In the genomic region with DNA sequence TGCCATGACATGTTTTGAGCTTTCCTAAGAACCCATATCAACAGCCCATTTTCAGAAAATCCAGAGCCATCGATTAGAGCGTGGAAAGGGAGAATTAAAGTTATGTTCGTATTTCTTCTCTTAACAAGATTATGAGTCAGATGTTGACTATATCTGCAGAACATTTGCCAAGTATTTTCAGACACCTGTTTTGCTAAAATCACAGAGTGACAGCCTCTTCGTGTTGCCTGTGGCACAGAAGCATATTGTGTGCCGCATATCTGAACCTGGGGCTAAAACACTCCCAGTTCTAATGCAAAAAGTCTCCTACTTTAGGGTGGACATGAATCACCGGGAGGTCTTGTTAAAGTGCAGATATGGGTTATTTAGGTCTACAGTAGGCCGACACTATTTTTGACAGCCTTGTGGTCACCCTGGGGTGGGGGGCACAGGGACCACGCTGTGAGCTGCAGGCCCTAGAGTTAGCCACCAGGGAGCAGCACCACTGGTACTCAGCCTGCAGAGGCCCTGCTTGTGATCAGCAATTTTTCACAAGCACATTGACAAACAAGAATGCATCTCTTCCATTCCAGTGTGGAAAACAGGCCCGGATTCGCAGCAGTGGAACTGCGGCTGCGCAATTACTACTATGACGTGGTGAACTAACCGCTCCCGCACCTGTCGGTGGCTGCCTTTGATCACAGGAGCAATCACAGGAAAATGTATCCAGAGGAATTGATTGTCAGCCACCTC, we compare ENCODE assay signal across 9 cellular contexts.
DNase-seq lines count a peak whose midpoint lies in the region; TF ChIP-seq lines count a peak whose summit lies in the region.
"Had no signal": no experiment of that assay in that cellular context is flagged by ENCODE, and none has a peak within 500 bp of the region (broad histone marks: within the 10 kb centered on the region; RNA-seq: fewer than 3 reads in every experiment).

No MANE protein-coding gene starts in this region.

- H3K4me3 ChIP-seq in GM06990 (replicated peaks; ENCODE audit: low read depth, low read length) = no peak overlapping the region
- no peak overlapping the region for H3K4me3 ChIP-seq in choroid plexus epithelial cell (ENCODE audit: low read depth, low read length)
- no peak overlapping the region for H3K4me3 ChIP-seq in neutrophil (ENCODE audit: low read depth in 1 of 2, low read length in 1 of 2)
- H3K4me3 ChIP-seq: ovary had no signal

- no peaks in the 10 kb centered on the region for H3K36me3 Mint-ChIP-seq in T-helper 2 cell treated with Interferon-gamma antibody and Interleukin-4, amounts not matched to agents 5 μg/mL and 100 μg/mL, for 36 hours (ENCODE audit: low read depth)

- H3K27me3 ChIP-seq in GM06990 (replicated peaks; ENCODE audit: control insufficient read depth, insufficient read depth, low read length) (no peaks in the 10 kb centered on the region), neutrophil (no peaks in the 10 kb centered on the region)
- H3K27me3 ChIP-seq: ovary had no signal

- TF ChIP-seq CTCF in GM06990 (IDR thresholded peaks at IDR 0.05; ENCODE audit: insufficient read depth, low read length, poor library complexity, severe bottlenecking) (peak; percentile 73), choroid plexus epithelial cell (conservative IDR thresholded peaks at IDR 0.05; ENCODE audit: low read depth, low read length) (peak; percentile 73), neutrophil (IDR thresholded peaks at IDR 0.05) (no peak)

- peak overlapping the region; percentile 2 for H3K27ac ChIP-seq in neutrophil
- H3K27ac ChIP-seq: ovary had no signal

- H3K36me3 ChIP-seq in GM06990 (ENCODE audit: control insufficient read depth, insufficient read depth, low read length) = peaks cover 1% of the 10 kb centered on the region; the same call in 1 of the 2 replicates
- H3K36me3 ChIP-seq in neutrophil = peaks cover 100% of the 10 kb centered on the region
- H3K36me3 ChIP-seq: ovary had no signal

- H3K4me1 ChIP-seq in neutrophil (ENCODE audit: control insufficient read depth in 1 of 2, insufficient read depth in 1 of 2, low read depth in 1 of 2, low read length in 1 of 2) = no peaks in the 10 kb centered on the region

- H3K9me3 ChIP-seq in neutrophil = no peaks in the 10 kb centered on the region
- H3K9me3 ChIP-seq: ovary had no signal

- H3K27me3 Mint-ChIP-seq in T-helper 2 cell treated with Interferon-gamma antibody and Interleukin-4, amounts not matched to agents 5 μg/mL and 100 μg/mL, for 36 hours (ENCODE audit: low read depth) = peaks cover 3% of the 10 kb centered on the region

- H3K4me1 Mint-ChIP-seq in T-helper 2 cell treated with Interferon-gamma antibody and Interleukin-4, amounts not matched to agents 5 μg/mL and 100 μg/mL, for 36 hours (ENCODE audit: low read depth) = no peaks in the 10 kb centered on the region

- no peaks in the 10 kb centered on the region for H3K9me3 Mint-ChIP-seq in T-helper 2 cell treated with Interferon-gamma antibody and Interleukin-4, amounts not matched to agents 5 μg/mL and 100 μg/mL, for 36 hours

- no peak overlapping the region for H3K4me3 Mint-ChIP-seq in T-helper 2 cell treated with Interferon-gamma antibody and Interleukin-4, amounts not matched to agents 5 μg/mL and 100 μg/mL, for 36 hours

- H3K27ac Mint-ChIP-seq in T-helper 2 cell treated with Interferon-gamma antibody and Interleukin-4, amounts not matched to agents 5 μg/mL and 100 μg/mL, for 36 hours = no peak overlapping the region

- DNase-seq in GM06990 (ENCODE audit: extremely low read depth, insufficient read length) (no peak), Kasumi-1 (lab: John Stamatoyannopoulos, UW) (peak; percentile 7 to 20), choroid plexus epithelial cell (ENCODE audit: low read depth) (peak; percentile 35), NCI-H1105 (lab: John Stamatoyannopoulos, UW) (no peak), amniotic stem cell (lab: John Stamatoyannopoulos, UW) (no peak)
- DNase-seq in T-helper 2 cell treated with Interferon-gamma antibody and Interleukin-4, amounts not matched to agents 5 μg/mL and 100 μg/mL, for 36 hours (ENCODE audit: low spot score) = no peak
- no peak for DNase-seq in stimulated activated naive CD4-positive, alpha-beta T cell (lab: John Stamatoyannopoulos, UW)
- DNase-seq: ovary had no signal

Comparison
In these comparisons a context has a peak if more than half of its experiments do, and no peak if none do; other contexts are left out.
1. DNase-seq: peak in Kasumi-1 (2 of 2) and choroid plexus epithelial cell (single experiment); none in GM06990 (single experiment), T-helper 2 cell treated with Interferon-gamma antibody and Interleukin-4, amounts not matched to agents 5 μg/mL and 100 μg/mL, for 36 hours (single experiment), NCI-H1105 (single experiment), stimulated activated naive CD4-positive, alpha-beta T cell (0 of 6) and amniotic stem cell (single experiment).